In genomic region chr18:36572135-36572856, GRCh38 we compare ENCODE assay signal across 9 cellular contexts.
A peak's percentile ranks its signal among the peaks of the same experiment; 100 is the strongest.
DNase-seq lines count a peak whose midpoint lies in the region; ATAC-seq and TF ChIP-seq lines count a peak whose summit lies in the region.
"Had no signal": no experiment of that assay in that cellular context is flagged by ENCODE, and none has a peak within 500 bp of the region (broad histone marks: within the 10 kb centered on the region; RNA-seq: fewer than 3 reads in every experiment).

No MANE protein-coding gene starts in this region.

- H3K4me1 Mint-ChIP-seq in activated T-cell treated with anti-CD3 and anti-CD28 coated beads, Interleukin-2, amount 50 U/mL, for 4 hours (ENCODE audit: low read depth) = no peaks in the 10 kb centered on the region

- H3K9me3 Mint-ChIP-seq in activated T-cell treated with anti-CD3 and anti-CD28 coated beads, Interleukin-2, amount 50 U/mL, for 4 hours = no peaks in the 10 kb centered on the region
- H3K9me3 Mint-ChIP-seq: T-helper 1 cell treated with Interleukin-12 subunit alpha and Interleukin-12 subunit beta and Interleukin-4 antibody, amounts not matched to agents 30 μg/mL and 1 μg/mL, for 36 hours had no signal

- no peaks in the 10 kb centered on the region for H3K36me3 ChIP-seq in GM06990 (ENCODE audit: control insufficient read depth, insufficient read depth, low read length)

- H3K27me3 ChIP-seq in GM06990 (replicated peaks; ENCODE audit: control insufficient read depth, insufficient read depth, low read length) = no peaks in the 10 kb centered on the region

- H3K4me3 Mint-ChIP-seq in activated T-cell treated with anti-CD3 and anti-CD28 coated beads, Interleukin-2, amount 50 U/mL, for 4 hours = no peak overlapping the region
- H3K4me3 Mint-ChIP-seq: T-helper 1 cell treated with Interleukin-12 subunit alpha and Interleukin-12 subunit beta and Interleukin-4 antibody, amounts not matched to agents 30 μg/mL and 1 μg/mL, for 36 hours had no signal

- no peaks in the 10 kb centered on the region for H3K36me3 Mint-ChIP-seq in activated T-cell treated with anti-CD3 and anti-CD28 coated beads, Interleukin-2, amount 50 U/mL, for 4 hours (ENCODE audit: insufficient read depth)

- ATAC-seq in HG02642 (IDR thresholded peaks at IDR 0.05; ENCODE audit: poor library complexity, unreplicated experiment) (peak; percentile 63), HG02973 (IDR thresholded peaks at IDR 0.05; ENCODE audit: unreplicated experiment) (no peak)
- no peak for ATAC-seq in activated T-cell treated with anti-CD3 and anti-CD28 coated beads, Interleukin-2, amount 50 U/mL, for 4 hours

- DNase-seq in GM06990 (ENCODE audit: extremely low read depth, insufficient read length) = no peak
- DNase-seq in NOMO-1 treated with DMSO at 0.1 percent for 48 hours (lab: John Stamatoyannopoulos, UW; ENCODE audit: unreplicated experiment) = peak; percentile 20
- DNase-seq in dermis blood vessel endothelial cell = peak; percentile 59
- DNase-seq in medulla oblongata (ENCODE audit: extremely low spot score) = peak; percentile 65
- DNase-seq in 8988T = no peak
- no peak for DNase-seq in activated T-cell treated with anti-CD3 and anti-CD28 coated beads, Interleukin-2, amount 50 U/mL, for 4 hours

- no peak overlapping the region for H3K4me3 ChIP-seq in GM06990 (replicated peaks; ENCODE audit: low read depth, low read length)

- peak; percentile 77 for TF ChIP-seq CTCF in GM06990 (IDR thresholded peaks at IDR 0.05; ENCODE audit: insufficient read depth, low read length, poor library complexity, severe bottlenecking)

- peaks cover 4% of the 10 kb centered on the region for H3K27me3 Mint-ChIP-seq in activated T-cell treated with anti-CD3 and anti-CD28 coated beads, Interleukin-2, amount 50 U/mL, for 4 hours (ENCODE audit: low read depth)

Comparison
In these comparisons a context has a peak if more than half of its experiments do, and no peak if none do; other contexts are left out.
1. DNase-seq: peak in NOMO-1 treated with DMSO at 0.1 percent for 48 hours (single experiment), dermis blood vessel endothelial cell (single experiment) and medulla oblongata (single experiment); none in GM06990 (single experiment), 8988T (single experiment) and activated T-cell treated with anti-CD3 and anti-CD28 coated beads, Interleukin-2, amount 50 U/mL, for 4 hours (single experiment).